Comparison of ENCODE assay signal across 7 cellular contexts in the genomic region with DNA sequence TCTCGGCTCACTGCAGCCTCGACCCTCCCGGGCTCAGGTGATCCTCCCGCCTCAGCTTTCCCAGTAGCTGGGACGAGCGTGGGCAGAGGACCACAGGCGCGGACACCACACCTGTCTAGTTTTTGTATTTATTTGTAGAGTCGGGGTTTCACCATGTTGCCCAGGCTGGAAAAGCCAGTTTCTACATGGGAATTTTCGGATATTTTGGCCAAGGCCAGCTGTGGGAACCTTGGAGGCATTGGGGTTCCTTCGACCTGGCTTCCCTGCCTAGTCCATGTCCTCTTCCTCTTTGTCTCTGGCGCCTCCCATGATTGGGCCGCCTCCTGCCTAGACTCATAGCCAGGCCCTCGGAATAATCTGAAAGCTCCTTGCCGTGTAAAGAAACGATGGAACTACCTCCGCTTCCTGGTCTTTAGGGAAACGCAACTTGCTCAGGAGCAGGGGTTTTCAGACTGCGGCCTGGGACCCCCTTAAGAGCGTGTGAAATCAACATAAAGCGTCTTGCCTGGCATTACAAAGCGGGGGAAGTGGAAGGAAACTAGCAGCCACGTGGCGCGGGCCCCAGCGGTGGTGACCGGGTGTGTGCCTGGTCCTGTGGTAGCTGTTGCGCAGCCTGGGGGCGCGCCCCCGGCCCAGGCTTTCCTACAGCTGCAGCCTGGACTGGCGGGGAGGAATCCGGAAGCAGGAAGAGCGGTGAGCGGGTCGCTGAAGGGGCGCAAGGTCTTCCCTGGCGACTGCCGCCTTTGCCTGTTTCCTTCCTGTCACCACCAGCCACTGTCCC.
A peak's percentile ranks its signal among the peaks of the same experiment; 100 is the strongest.
DNase-seq lines count a peak whose midpoint lies in the region; ATAC-seq and TF ChIP-seq lines count a peak whose summit lies in the region.

No MANE protein-coding gene starts in this region.

- H3K36me3 ChIP-seq in HAP-1 (replicated peaks): peaks cover 34% of the 10 kb centered on the region
- peaks cover 32% of the 10 kb centered on the region for H3K36me3 ChIP-seq in WERI-Rb-1

- in situ Hi-C loops in HAP-1 (cut with MboI; ENCODE audit: low sequenced_read_pairs): no loop called here

- peak overlapping the region; percentile 17; the same call in 1 of the 2 replicates for H3K27ac ChIP-seq in WERI-Rb-1

- no peak for ATAC-seq in GM21737 (IDR thresholded peaks at IDR 0.05; ENCODE audit: unreplicated experiment)

- DNase-seq in HAP-1 (ENCODE audit: low spot score in 2 of 2): peak in 1 of 2 experiments; percentile 34
- DNase-seq in WERI-Rb-1: no peak
- DNase-seq in cardiac fibroblast (ENCODE audit: low read depth in 2 of 2): peak; percentile 32 to 45
- DNase-seq in kidney tubule cell (ENCODE audit: low spot score): peak; percentile 58
- DNase-seq in stimulated activated CD4-positive, alpha-beta T cell treated with anti-CD3 and anti-CD28 coated beads, Interleukin-2, amount 100 ng/mL, for 4 hours (ENCODE audit: low read depth): peak; percentile 66
- no peak for DNase-seq in NCI-H226

- H3K9me3 ChIP-seq in HAP-1: no peaks in the 10 kb centered on the region
- H3K9me3 ChIP-seq in WERI-Rb-1 (ENCODE audit: severe bottlenecking): no peaks in the 10 kb centered on the region

- no peak for TF ChIP-seq CTCF in WERI-Rb-1 (IDR thresholded peaks at IDR 0.05; ENCODE audit: low read depth, low read length)
- no peak for TF ChIP-seq CTCF in cardiac fibroblast (IDR thresholded peaks at IDR 0.05; ENCODE audit: low read depth, low read length)

- peaks cover 27% of the 10 kb centered on the region for H3K4me1 ChIP-seq in HAP-1

- no peaks in the 10 kb centered on the region for H3K27me3 ChIP-seq in HAP-1 (ENCODE audit: low read depth)
- no peaks in the 10 kb centered on the region for H3K27me3 ChIP-seq in WERI-Rb-1 (ENCODE audit: insufficient read depth, low read depth, severe bottlenecking)

- H3K4me3 ChIP-seq in HAP-1 (peak overlapping the region; percentile 91), WERI-Rb-1 (ENCODE audit: low read depth, low read length) (peak overlapping the region; percentile 54), cardiac fibroblast (replicated peaks in 1 of 2; ENCODE audit: low read depth in 2 of 2, low read length in 2 of 2) (peak overlapping the region; percentile 25 to 66)

Comparison
In these comparisons a context has a peak if more than half of its experiments do, and no peak if none do; other contexts are left out.
1. DNase-seq: peak in cardiac fibroblast (2 of 2), kidney tubule cell (single experiment) and stimulated activated CD4-positive, alpha-beta T cell treated with anti-CD3 and anti-CD28 coated beads, Interleukin-2, amount 100 ng/mL, for 4 hours (single experiment); none in WERI-Rb-1 (single experiment) and NCI-H226 (single experiment).
2. Peak in every context shown above with its lines, with median percentiles within 50 percentile points of each other: H3K4me3 ChIP-seq.